ENCODE assay signal across 1 cellular context in genomic region chr19:45862564-45863334, GRCh38.
TF ChIP-seq lines count a peak whose summit lies in the region.

Gene SYMPK, minus strand, starts transcription at chr19:45863147. Its CDS starts 8,652 bp downstream, at chr19:45854495.

TF ChIP-seq in K562, 482 proteins besides CTCF, POLR2A, EP300 and RAD21 (continued from another document and continues in another):
- TF ChIP-seq CEBPZ (IDR thresholded peaks at IDR 0.05; ENCODE audit: borderline replicate concordance, low read depth, low read length) (no peak), NFE2 (IDR thresholded peaks at IDR 0.05; ENCODE audit: low read depth) (no peak), DACH1 (IDR thresholded peaks at IDR 0.05; ENCODE audit: partially characterized antibody) (no peak), SRF (CRISPR knock-in tag; IDR thresholded peaks at IDR 0.05) (peak in 1 of 2 experiments; percentile 37; a peak in 2 of 4 replicates), EGR1 (conservative IDR thresholded peaks at IDR 0.05) (peak; percentile 79), ZNF347 (CRISPR knock-in tag; IDR thresholded peaks at IDR 0.05; ENCODE audit: low read depth) (no peak), TAF1 (IDR thresholded peaks at IDR 0.05; ENCODE audit: control insufficient read depth, extremely low read depth, insufficient read depth, low read length, severe bottlenecking) (peak; percentile 93), CHD4 (IDR thresholded peaks at IDR 0.05; ENCODE audit: insufficient read depth, insufficient replicate concordance, low read depth, low read length, poor library complexity, severe bottlenecking) (no peak), POLR2AphosphoS5 (IDR thresholded peaks at IDR 0.05; ENCODE audit: control insufficient read depth, insufficient read depth, low read depth, low read length) (peak; percentile 51; the same call in 1 of the 2 replicates), FOXO4 (CRISPR knock-in tag; IDR thresholded peaks at IDR 0.05) (no peak), KDM4B (IDR thresholded peaks at IDR 0.05; ENCODE audit: borderline replicate concordance in 2 of 2, low read depth in 1 of 2) (peak in 1 of 2 experiments; percentile 60; a peak in 1 of 4 replicates), NRF1 (conservative IDR thresholded peaks at IDR 0.05 in 1 of 2, IDR thresholded peaks at IDR 0.05 in 1 of 2) (peak; percentile 98), WHSC1 (IDR thresholded peaks at IDR 0.05; ENCODE audit: low read length) (no peak), GATA2 (CRISPR knock-in tag; IDR thresholded peaks at IDR 0.05) (no peak), FOXP1 (CRISPR knock-in tag; IDR thresholded peaks at IDR 0.05) (0 out of 2 replicates have a peak, but pooled peaks have one; percentile 52), ETV5 (CRISPR knock-in tag; IDR thresholded peaks at IDR 0.05; ENCODE audit: low read depth) (peak; percentile 26; the same call in 1 of the 2 replicates), TRIM28 (IDR thresholded peaks at IDR 0.05) (no peak; the same call in 1 of the 2 replicates), TFE3 (CRISPR knock-in tag; IDR thresholded peaks at IDR 0.05) (peak; percentile 71), CHD2 (IDR thresholded peaks at IDR 0.05; ENCODE audit: low read depth, low read length) (peak; percentile 56), DEAF1 (CRISPR knock-in tag; IDR thresholded peaks at IDR 0.05) (no peak), MAFG (tag; conservative IDR thresholded peaks at IDR 0.05) (no peak), DNMT1 (IDR thresholded peaks at IDR 0.05) (no peak), CBFB (CRISPR knock-in tag; IDR thresholded peaks at IDR 0.05) (no peak), CSDE1 (IDR thresholded peaks at IDR 0.05) (no peak), SMC3 (conservative IDR thresholded peaks at IDR 0.05; ENCODE audit: insufficient read depth, low read depth, low read length) (no peak), CHD1 (IDR thresholded peaks at IDR 0.05; ENCODE audit: low read length) (peak; percentile 75), KAT8 (IDR thresholded peaks at IDR 0.05; ENCODE audit: low read depth) (no peak), PML (IDR thresholded peaks at IDR 0.05; ENCODE audit: low read length) (no peak; the same call in 1 of the 2 replicates), ILF3 (IDR thresholded peaks at IDR 0.05; ENCODE audit: borderline replicate concordance) (no peak), ZNF766 (CRISPR knock-in tag; conservative IDR thresholded peaks at IDR 0.05) (no peak), EZH2 (IDR thresholded peaks at IDR 0.05; ENCODE audit: borderline replicate concordance, low read depth, low read length) (no peak), RNF2 (IDR thresholded peaks at IDR 0.05) (no peak), ZNF764 (CRISPR knock-in tag; IDR thresholded peaks at IDR 0.05; ENCODE audit: low read depth) (no peak), RHOXF2B (CRISPR knock-in tag; conservative IDR thresholded peaks at IDR 0.05) (no peak), ZNF239 (CRISPR knock-in tag; IDR thresholded peaks at IDR 0.05) (no peak), CREB3 (tag; conservative IDR thresholded peaks at IDR 0.05; ENCODE audit: low read depth) (no peak), TCFL5 (CRISPR knock-in tag; conservative IDR thresholded peaks at IDR 0.05) (no peak), GABPB2 (CRISPR knock-in tag; conservative IDR thresholded peaks at IDR 0.05) (no peak), SP1 (CRISPR knock-in tag; IDR thresholded peaks at IDR 0.05) (peak; percentile 94), ATF1 (CRISPR knock-in tag; IDR thresholded peaks at IDR 0.05) (no peak), ATF1 (tag; IDR thresholded peaks at IDR 0.05) (peak; percentile 77)
- TF ChIP-seq, protein P1, sequence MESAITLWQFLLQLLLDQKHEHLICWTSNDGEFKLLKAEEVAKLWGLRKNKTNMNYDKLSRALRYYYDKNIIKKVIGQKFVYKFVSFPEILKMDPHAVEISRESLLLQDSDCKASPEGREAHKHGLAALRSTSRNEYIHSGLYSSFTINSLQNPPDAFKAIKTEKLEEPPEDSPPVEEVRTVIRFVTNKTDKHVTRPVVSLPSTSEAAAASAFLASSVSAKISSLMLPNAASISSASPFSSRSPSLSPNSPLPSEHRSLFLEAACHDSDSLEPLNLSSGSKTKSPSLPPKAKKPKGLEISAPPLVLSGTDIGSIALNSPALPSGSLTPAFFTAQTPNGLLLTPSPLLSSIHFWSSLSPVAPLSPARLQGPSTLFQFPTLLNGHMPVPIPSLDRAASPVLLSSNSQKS (CRISPR knock-in tag; IDR thresholded peaks at IDR 0.05), result no peak
- TF ChIP-seq, protein P2, sequence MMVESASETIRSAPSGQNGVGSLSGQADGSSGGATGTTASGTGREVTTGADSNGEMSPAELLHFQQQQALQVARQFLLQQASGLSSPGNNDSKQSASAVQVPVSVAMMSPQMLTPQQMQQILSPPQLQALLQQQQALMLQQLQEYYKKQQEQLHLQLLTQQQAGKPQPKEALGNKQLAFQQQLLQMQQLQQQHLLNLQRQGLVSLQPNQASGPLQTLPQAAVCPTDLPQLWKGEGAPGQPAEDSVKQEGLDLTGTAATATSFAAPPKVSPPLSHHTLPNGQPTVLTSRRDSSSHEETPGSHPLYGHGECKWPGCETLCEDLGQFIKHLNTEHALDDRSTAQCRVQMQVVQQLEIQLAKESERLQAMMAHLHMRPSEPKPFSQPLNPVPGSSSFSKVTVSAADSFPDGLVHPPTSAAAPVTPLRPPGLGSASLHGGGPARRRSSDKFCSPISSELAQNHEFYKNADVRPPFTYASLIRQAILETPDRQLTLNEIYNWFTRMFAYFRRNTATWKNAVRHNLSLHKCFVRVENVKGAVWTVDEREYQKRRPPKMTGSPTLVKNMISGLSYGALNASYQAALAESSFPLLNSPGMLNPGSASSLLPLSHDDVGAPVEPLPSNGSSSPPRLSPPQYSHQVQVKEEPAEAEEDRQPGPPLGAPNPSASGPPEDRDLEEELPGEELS (CRISPR knock-in tag; IDR thresholded peaks at IDR 0.05; ENCODE audit: borderline replicate concordance), result no peak
- TF ChIP-seq, protein P3, sequence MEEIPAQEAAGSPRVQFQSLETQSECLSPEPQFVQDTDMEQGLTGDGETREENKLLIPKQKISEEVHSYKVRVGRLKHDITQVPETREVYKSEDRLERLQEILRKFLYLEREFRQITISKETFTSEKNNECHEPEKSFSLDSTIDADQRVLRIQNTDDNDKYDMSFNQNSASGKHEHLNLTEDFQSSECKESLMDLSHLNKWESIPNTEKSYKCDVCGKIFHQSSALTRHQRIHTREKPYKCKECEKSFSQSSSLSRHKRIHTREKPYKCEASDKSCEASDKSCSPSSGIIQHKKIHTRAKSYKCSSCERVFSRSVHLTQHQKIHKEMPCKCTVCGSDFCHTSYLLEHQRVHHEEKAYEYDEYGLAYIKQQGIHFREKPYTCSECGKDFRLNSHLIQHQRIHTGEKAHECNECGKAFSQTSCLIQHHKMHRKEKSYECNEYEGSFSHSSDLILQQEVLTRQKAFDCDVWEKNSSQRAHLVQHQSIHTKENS (CRISPR knock-in tag; IDR thresholded peaks at IDR 0.05), result no peak
- TF ChIP-seq, protein P4, sequence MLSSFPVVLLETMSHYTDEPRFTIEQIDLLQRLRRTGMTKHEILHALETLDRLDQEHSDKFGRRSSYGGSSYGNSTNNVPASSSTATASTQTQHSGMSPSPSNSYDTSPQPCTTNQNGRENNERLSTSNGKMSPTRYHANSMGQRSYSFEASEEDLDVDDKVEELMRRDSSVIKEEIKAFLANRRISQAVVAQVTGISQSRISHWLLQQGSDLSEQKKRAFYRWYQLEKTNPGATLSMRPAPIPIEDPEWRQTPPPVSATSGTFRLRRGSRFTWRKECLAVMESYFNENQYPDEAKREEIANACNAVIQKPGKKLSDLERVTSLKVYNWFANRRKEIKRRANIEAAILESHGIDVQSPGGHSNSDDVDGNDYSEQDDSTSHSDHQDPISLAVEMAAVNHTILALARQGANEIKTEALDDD (IDR thresholded peaks at IDR 0.05), result no peak
